1 cellular context compared by ENCODE assay signal in the genomic region with DNA sequence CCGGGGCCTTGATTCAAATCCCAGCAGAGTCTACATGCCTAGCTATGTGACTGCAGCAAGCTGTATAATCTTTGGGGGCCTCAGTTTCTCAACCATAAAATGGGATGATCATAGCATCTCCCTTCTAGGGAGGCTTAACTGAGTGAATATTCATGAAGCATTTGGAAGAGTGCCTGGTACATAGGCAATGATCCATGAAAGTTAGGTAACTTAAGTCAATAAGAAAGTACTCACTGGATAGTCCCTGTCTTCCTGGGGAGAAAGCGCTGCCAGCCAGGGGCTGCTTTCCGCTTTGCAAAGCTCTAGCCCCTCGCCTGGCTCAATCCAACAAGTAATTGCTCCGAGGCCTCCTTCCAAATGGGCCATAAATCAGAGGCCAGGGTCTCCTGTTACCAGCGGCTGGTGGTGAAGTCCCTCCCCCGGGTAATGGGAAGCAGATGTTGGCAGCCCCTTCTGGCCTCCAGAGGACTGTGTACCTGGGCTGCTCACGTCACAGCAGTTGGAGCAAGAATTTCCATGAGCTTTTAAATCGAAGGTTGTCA.
TF ChIP-seq lines count a peak whose summit lies in the region.

No MANE protein-coding gene starts in this region.

TF ChIP-seq in HEK293, 187 proteins besides CTCF, POLR2A, EP300 and RAD21 (continued from another document and continues in another):
- TF ChIP-seq HOXA7 (CRISPR knock-in tag; IDR thresholded peaks at IDR 0.05; ENCODE audit: borderline replicate concordance) (no peak), GLIS1 (tag by site-specific recombination; IDR thresholded peaks at IDR 0.05) (peak; percentile 91), ZNF23 (tag by site-specific recombination; IDR thresholded peaks at IDR 0.05; ENCODE audit: borderline replicate concordance) (no peak), ZNF585B (tag by site-specific recombination; IDR thresholded peaks at IDR 0.05) (no peak), ZNF571 (tag by site-specific recombination; IDR thresholded peaks at IDR 0.05) (no peak), SETDB1 (IDR thresholded peaks at IDR 0.05; ENCODE audit: insufficient read length, low read length) (no peak), ZNF768 (tag by site-specific recombination; IDR thresholded peaks at IDR 0.05) (no peak), ZBTB20 (tag by site-specific recombination; IDR thresholded peaks at IDR 0.05) (peak; percentile 39; the same call in 1 of the 2 replicates), SP2 (tag by site-specific recombination; IDR thresholded peaks at IDR 0.05) (peak; percentile 51; the same call in 1 of the 2 replicates), ZNF707 (tag by site-specific recombination; IDR thresholded peaks at IDR 0.05) (no peak), ZSCAN23 (tag by site-specific recombination; IDR thresholded peaks at IDR 0.05) (no peak), ZNF138 (tag by site-specific recombination; IDR thresholded peaks at IDR 0.05; ENCODE audit: borderline replicate concordance) (no peak), ZNF791 (tag by site-specific recombination; IDR thresholded peaks at IDR 0.05) (no peak), BCL11A (tag by site-specific recombination; IDR thresholded peaks at IDR 0.05; ENCODE audit: low read depth) (no peak), ZNF610 (tag by site-specific recombination; IDR thresholded peaks at IDR 0.05; ENCODE audit: borderline replicate concordance) (no peak), OVOL3 (tag by site-specific recombination; IDR thresholded peaks at IDR 0.05) (no peak), ZNF221 (tag by site-specific recombination; IDR thresholded peaks at IDR 0.05; ENCODE audit: borderline replicate concordance) (no peak), KLF1 (tag by site-specific recombination; IDR thresholded peaks at IDR 0.05) (no peak), ZNF843 (tag by site-specific recombination; IDR thresholded peaks at IDR 0.05) (peak; percentile 79), ZNF521 (tag by site-specific recombination; IDR thresholded peaks at IDR 0.05) (no peak), ZNF501 (tag by site-specific recombination; IDR thresholded peaks at IDR 0.05) (no peak), ZNF157 (tag by site-specific recombination; IDR thresholded peaks at IDR 0.05) (no peak), ZNF514 (tag by site-specific recombination; IDR thresholded peaks at IDR 0.05) (no peak), SP7 (tag by site-specific recombination; IDR thresholded peaks at IDR 0.05) (peak; percentile 57; the same call in 1 of the 2 replicates)
- TF ChIP-seq, protein P1, sequence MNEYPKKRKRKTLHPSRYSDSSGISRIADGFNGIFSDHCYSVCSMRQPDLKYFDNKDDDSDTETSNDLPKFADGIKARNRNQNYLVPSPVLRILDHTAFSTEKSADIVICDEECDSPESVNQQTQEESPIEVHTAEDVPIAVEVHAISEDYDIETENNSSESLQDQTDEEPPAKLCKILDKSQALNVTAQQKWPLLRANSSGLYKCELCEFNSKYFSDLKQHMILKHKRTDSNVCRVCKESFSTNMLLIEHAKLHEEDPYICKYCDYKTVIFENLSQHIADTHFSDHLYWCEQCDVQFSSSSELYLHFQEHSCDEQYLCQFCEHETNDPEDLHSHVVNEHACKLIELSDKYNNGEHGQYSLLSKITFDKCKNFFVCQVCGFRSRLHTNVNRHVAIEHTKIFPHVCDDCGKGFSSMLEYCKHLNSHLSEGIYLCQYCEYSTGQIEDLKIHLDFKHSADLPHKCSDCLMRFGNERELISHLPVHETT (tag by site-specific recombination; IDR thresholded peaks at IDR 0.05) = no peak
- TF ChIP-seq, protein P2, sequence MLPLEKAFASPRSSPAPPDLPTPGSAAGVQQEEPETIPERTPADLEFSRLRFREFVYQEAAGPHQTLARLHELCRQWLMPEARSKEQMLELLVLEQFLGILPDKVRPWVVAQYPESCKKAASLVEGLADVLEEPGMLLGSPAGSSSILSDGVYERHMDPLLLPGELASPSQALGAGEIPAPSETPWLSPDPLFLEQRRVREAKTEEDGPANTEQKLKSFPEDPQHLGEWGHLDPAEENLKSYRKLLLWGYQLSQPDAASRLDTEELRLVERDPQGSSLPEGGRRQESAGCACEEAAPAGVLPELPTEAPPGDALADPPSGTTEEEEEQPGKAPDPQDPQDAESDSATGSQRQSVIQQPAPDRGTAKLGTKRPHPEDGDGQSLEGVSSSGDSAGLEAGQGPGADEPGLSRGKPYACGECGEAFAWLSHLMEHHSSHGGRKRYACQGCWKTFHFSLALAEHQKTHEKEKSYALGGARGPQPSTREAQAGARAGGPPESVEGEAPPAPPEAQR (tag by site-specific recombination; IDR thresholded peaks at IDR 0.05) = no peak
- TF ChIP-seq, protein P3, sequence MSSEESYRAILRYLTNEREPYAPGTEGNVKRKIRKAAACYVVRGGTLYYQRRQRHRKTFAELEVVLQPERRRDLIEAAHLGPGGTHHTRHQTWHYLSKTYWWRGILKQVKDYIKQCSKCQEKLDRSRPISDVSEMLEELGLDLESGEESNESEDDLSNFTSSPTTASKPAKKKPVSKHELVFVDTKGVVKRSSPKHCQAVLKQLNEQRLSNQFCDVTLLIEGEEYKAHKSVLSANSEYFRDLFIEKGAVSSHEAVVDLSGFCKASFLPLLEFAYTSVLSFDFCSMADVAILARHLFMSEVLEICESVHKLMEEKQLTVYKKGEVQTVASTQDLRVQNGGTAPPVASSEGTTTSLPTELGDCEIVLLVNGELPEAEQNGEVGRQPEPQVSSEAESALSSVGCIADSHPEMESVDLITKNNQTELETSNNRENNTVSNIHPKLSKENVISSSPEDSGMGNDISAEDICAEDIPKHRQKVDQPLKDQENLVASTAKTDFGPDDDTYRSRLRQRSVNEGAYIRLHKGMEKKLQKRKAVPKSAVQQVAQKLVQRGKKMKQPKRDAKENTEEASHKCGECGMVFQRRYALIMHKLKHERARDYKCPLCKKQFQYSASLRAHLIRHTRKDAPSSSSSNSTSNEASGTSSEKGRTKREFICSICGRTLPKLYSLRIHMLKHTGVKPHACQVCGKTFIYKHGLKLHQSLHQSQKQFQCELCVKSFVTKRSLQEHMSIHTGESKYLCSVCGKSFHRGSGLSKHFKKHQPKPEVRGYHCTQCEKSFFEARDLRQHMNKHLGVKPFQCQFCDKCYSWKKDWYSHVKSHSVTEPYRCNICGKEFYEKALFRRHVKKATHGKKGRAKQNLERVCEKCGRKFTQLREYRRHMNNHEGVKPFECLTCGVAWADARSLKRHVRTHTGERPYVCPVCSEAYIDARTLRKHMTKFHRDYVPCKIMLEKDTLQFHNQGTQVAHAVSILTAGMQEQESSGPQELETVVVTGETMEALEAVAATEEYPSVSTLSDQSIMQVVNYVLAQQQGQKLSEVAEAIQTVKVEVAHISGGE (tag by site-specific recombination; conservative IDR thresholded peaks at IDR 0.05; ENCODE audit: low read depth) = no peak
- TF ChIP-seq, protein P4, sequence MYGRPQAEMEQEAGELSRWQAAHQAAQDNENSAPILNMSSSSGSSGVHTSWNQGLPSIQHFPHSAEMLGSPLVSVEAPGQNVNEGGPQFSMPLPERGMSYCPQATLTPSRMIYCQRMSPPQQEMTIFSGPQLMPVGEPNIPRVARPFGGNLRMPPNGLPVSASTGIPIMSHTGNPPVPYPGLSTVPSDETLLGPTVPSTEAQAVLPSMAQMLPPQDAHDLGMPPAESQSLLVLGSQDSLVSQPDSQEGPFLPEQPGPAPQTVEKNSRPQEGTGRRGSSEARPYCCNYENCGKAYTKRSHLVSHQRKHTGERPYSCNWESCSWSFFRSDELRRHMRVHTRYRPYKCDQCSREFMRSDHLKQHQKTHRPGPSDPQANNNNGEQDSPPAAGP (tag by site-specific recombination; IDR thresholded peaks at IDR 0.05) = 0 out of 2 replicates have a peak, but pooled peaks have one; percentile 15
- TF ChIP-seq, protein P5, sequence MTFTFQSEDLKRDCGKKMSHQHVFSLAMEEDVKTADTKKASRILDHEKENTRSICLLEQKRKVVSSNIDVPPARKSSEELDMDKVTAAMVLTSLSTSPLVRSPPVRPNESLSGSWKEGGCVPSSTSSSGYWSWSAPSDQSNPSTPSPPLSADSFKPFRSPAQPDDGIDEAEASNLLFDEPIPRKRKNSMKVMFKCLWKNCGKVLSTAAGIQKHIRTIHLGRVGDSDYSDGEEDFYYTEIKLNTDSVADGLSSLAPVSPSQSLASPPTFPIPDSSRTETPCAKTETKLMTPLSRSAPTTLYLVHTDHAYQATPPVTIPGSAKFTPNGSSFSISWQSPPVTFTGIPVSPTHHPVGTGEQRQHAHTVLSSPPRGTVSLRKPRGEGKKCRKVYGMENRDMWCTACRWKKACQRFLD (tag by site-specific recombination; IDR thresholded peaks at IDR 0.05) = no peak
- TF ChIP-seq, protein P6, sequence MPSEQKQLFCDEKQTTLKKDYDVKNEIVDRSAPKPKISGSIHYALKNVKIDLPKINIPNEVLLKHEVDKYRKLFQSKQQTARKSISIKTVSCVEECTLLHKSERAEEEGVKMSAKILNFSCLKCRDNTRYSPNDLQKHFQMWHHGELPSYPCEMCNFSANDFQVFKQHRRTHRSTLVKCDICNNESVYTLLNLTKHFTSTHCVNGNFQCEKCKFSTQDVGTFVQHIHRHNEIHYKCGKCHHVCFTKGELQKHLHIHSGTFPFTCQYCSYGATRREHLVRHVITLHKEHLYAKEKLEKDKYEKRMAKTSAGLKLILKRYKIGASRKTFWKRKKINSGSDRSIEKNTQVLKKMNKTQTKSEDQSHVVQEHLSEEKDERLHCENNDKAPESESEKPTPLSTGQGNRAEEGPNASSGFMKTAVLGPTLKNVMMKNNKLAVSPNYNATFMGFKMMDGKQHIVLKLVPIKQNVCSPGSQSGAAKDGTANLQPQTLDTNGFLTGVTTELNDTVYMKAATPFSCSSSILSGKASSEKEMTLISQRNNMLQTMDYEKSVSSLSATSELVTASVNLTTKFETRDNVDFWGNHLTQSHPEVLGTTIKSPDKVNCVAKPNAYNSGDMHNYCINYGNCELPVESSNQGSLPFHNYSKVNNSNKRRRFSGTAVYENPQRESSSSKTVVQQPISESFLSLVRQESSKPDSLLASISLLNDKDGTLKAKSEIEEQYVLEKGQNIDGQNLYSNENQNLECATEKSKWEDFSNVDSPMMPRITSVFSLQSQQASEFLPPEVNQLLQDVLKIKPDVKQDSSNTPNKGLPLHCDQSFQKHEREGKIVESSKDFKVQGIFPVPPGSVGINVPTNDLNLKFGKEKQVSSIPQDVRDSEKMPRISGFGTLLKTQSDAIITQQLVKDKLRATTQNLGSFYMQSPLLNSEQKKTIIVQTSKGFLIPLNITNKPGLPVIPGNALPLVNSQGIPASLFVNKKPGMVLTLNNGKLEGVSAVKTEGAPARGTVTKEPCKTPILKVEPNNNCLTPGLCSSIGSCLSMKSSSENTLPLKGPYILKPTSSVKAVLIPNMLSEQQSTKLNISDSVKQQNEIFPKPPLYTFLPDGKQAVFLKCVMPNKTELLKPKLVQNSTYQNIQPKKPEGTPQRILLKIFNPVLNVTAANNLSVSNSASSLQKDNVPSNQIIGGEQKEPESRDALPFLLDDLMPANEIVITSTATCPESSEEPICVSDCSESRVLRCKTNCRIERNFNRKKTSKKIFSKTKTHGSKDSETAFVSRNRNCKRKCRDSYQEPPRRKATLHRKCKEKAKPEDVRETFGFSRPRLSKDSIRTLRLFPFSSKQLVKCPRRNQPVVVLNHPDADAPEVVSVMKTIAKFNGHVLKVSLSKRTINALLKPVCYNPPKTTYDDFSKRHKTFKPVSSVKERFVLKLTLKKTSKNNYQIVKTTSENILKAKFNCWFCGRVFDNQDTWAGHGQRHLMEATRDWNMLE (tag by site-specific recombination; conservative IDR thresholded peaks at IDR 0.05; ENCODE audit: low read depth) = no peak
- TF ChIP-seq, protein P7, sequence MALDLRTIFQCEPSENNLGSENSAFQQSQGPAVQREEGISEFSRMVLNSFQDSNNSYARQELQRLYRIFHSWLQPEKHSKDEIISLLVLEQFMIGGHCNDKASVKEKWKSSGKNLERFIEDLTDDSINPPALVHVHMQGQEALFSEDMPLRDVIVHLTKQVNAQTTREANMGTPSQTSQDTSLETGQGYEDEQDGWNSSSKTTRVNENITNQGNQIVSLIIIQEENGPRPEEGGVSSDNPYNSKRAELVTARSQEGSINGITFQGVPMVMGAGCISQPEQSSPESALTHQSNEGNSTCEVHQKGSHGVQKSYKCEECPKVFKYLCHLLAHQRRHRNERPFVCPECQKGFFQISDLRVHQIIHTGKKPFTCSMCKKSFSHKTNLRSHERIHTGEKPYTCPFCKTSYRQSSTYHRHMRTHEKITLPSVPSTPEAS (tag by site-specific recombination; IDR thresholded peaks at IDR 0.05) = no peak
- TF ChIP-seq, protein P8, sequence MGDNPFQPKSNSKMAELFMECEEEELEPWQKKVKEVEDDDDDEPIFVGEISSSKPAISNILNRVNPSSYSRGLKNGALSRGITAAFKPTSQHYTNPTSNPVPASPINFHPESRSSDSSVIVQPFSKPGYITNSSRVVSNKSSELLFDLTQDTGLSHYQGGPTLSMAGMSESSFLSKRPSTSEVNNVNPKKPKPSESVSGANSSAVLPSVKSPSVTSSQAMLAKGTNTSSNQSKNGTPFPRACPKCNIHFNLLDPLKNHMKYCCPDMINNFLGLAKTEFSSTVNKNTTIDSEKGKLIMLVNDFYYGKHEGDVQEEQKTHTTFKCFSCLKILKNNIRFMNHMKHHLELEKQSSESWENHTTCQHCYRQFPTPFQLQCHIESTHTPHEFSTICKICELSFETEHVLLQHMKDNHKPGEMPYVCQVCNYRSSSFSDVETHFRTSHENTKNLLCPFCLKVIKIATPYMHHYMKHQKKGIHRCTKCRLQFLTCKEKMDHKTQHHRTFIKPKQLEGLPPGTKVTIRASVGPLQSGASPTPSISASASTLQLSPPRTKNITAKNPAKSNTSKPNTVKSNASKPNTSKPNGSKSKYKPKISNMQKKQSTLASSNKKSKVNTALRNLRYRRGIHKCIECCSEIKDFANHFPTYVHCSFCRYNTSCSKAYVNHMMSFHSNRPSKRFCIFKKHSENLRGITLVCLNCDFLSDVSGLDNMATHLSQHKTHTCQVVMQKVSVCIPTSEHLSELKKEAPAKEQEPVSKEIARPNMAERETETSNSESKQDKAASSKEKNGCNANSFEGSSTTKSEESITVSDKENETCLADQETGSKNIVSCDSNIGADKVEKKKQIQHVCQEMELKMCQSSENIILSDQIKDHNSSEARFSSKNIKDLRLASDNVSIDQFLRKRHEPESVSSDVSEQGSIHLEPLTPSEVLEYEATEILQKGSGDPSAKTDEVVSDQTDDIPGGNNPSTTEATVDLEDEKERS (tag by site-specific recombination; IDR thresholded peaks at IDR 0.05) = no peak
- TF ChIP-seq, protein P9, sequence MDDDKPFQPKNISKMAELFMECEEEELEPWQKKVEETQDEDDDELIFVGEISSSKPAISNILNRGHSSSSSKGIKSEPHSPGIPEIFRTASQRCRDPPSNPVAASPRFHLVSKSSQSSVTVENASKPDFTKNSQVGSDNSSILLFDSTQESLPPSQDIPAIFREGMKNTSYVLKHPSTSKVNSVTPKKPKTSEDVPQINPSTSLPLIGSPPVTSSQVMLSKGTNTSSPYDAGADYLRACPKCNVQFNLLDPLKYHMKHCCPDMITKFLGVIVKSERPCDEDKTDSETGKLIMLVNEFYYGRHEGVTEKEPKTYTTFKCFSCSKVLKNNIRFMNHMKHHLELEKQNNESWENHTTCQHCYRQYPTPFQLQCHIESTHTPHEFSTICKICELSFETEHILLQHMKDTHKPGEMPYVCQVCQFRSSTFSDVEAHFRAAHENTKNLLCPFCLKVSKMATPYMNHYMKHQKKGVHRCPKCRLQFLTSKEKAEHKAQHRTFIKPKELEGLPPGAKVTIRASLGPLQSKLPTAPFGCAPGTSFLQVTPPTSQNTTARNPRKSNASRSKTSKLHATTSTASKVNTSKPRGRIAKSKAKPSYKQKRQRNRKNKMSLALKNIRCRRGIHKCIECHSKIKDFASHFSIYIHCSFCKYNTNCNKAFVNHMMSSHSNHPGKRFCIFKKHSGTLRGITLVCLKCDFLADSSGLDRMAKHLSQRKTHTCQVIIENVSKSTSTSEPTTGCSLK (tag by site-specific recombination; IDR thresholded peaks at IDR 0.05) = no peak
